Comparison of ENCODE assay signal across 23 cellular contexts in genomic region chr17:2933606-2934005, GRCh38.
"Had no signal": no experiment of that assay in that cellular context is flagged by ENCODE, and none has a peak within 500 bp of the region (broad histone marks: within the 10 kb centered on the region; RNA-seq: fewer than 3 reads in every experiment).

No MANE protein-coding gene starts in this region.

- H3K9me3 ChIP-seq: left ventricle myocardium inferior, neutrophil, ovary, prostate gland, stomach, thoracic aorta, tibial artery, upper lobe of right lung had no signal

- H3K79me2 ChIP-seq: hepatocyte had no signal

- DNase-seq: islet precursor cell; left ventricle myocardium inferior; mesendoderm; naive B cell; occipital lobe; ovary; retina; stimulated activated CD4-positive, alpha-beta T cell treated with anti-CD3 and anti-CD28 coated beads, Interleukin-12 subunit alpha, Interleukin-12 subunit beta, amount 100 ng/mL, for 4 hours; stimulated activated CD4-positive, alpha-beta T cell treated with anti-CD3 and anti-CD28 coated beads, Interleukin-15, amount 100 ng/mL, for 24 hours; stimulated activated CD4-positive, alpha-beta T cell treated with anti-CD3 and anti-CD28 coated beads, Interleukin-2, amount 100 ng/mL, for 24 hours; stimulated activated CD4-positive, alpha-beta T cell treated with anti-CD3 and anti-CD28 coated beads, Interleukin-4, amount 100 ng/mL, for 1 hour; stimulated activated naive B cell treated with anti-CD40 and anti-IgM and Interleukin-4, amounts not matched to agents 10 μg/mL and 1 μg/mL and 100 μg/mL, for 72 hours; stimulated activated naive CD8-positive, alpha-beta T cell treated with anti-CD3 and anti-CD28 coated beads, Interleukin-15, Interleukin-2, amounts not matched to agents 100 U/mL and 50 U/mL, for 24 hours; stomach; tibial artery; trophoblast cell; upper lobe of right lung had no signal

- H3K4me1 ChIP-seq: prostate gland, tibial artery, upper lobe of right lung had no signal

- H3K4me2 ChIP-seq: hepatocyte had no signal

- H3K27me3 ChIP-seq: hepatocyte, neutrophil, ovary, stomach, tibial artery, upper lobe of right lung had no signal

- H2AFZ ChIP-seq: hepatocyte had no signal

- H3K36me3 ChIP-seq: ovary, prostate gland, thoracic aorta, tibial artery, upper lobe of right lung had no signal

- H3K27ac ChIP-seq: hepatocyte, left ventricle myocardium inferior, neutrophil, ovary, prostate gland, skin epidermis, thoracic aorta, tibial artery, upper lobe of right lung had no signal

- H3K4me3 ChIP-seq: hepatocyte, left ventricle myocardium inferior, lung, ovary, prostate gland, skin epidermis, stomach, thoracic aorta, tibial artery, upper lobe of right lung had no signal
